12 cellular contexts compared by ENCODE assay signal in genomic region chr17:4908301-4908700, GRCh38. TPM values are rescaled to one million over a fixed set of nuclear protein-coding genes. Genes with fewer than 3 reads are reported as not detected.
A peak's percentile ranks its signal among the peaks of the same experiment; 100 is the strongest.
DNase-seq lines count a peak whose midpoint lies in the region; FAIRE-seq lines count a peak whose summit lies in the region.
"Had no signal": no experiment of that assay in that cellular context is flagged by ENCODE, and none has a peak within 500 bp of the region (broad histone marks: within the 10 kb centered on the region; RNA-seq: fewer than 3 reads in every experiment).

No MANE protein-coding gene starts in this region.

- peaks cover 13% of the 10 kb centered on the region for H3K4me1 ChIP-seq in adipocyte (ENCODE audit: control insufficient read depth, insufficient read depth, low read length)

- no peaks in the 10 kb centered on the region for H3K36me3 ChIP-seq in adipocyte (ENCODE audit: control insufficient read depth, insufficient read depth, low read length, severe bottlenecking)
- H3K36me3 ChIP-seq: SJSA1, tibial nerve had no signal

- H3K4me3 ChIP-seq in adipocyte (ENCODE audit: low read length): no peak overlapping the region
- H3K4me3 ChIP-seq: SJSA1, tibial nerve had no signal

- H3K9ac ChIP-seq in adipocyte (ENCODE audit: low read length): peak overlapping the region; percentile 70

- no peaks in the 10 kb centered on the region for H3K9me3 ChIP-seq in adipocyte (ENCODE audit: control insufficient read depth, low read length)
- H3K9me3 ChIP-seq: SJSA1, tibial nerve had no signal

- DNase-seq in activated T-cell treated with anti-CD3 and anti-CD28 coated beads, Interleukin-2, amount 50 U/mL, for 48 hours: peak; percentile 30 to 38
- DNase-seq in activated T-cell treated with anti-CD3 and anti-CD28 coated beads for 4 hours (no peak), adipocyte (ENCODE audit: low read depth) (no peak), iPS-NIHi7 (ENCODE audit: extremely low spot score) (peak; percentile 25), RCC 7860 (ENCODE audit: low spot score) (no peak), occipital lobe (lab: John Stamatoyannopoulos, UW) (no peak), midbrain (lab: John Stamatoyannopoulos, UW) (no peak)

- peak overlapping the region; percentile 29 for H3K27ac ChIP-seq in temporal lobe (ENCODE audit: low read depth, low read length)
- H3K27ac ChIP-seq: C4-2B, SJSA1 had no signal

- no peak for FAIRE-seq in RCC 7860 (lab: Jason Lieb, UNC)
- FAIRE-seq: islet of Langerhans had no signal

- H3K27me3 ChIP-seq in adipocyte (replicated peaks; ENCODE audit: control insufficient read depth, insufficient read depth, low read length): peaks cover 10% of the 10 kb centered on the region
- H3K27me3 ChIP-seq: SJSA1 had no signal

RNA-seq across cellular contexts. Expression of gene CHRNE, which starts 5.4 kb away (rescaled TPM):
- total RNA-seq in temporal lobe (0.25 TPM), occipital lobe (0.62 TPM)

RNA-seq across cellular contexts. Expression of gene C17orf107, which starts 9.0 kb away (rescaled TPM):
- total RNA-seq in temporal lobe: 3.7 TPM
- total RNA-seq in occipital lobe: 6.9 TPM

RNA-seq across cellular contexts. Expression of gene GP1BA, which starts 23.8 kb away (rescaled TPM):
- total RNA-seq in temporal lobe: not detected
- not detected for total RNA-seq in occipital lobe
- total RNA-seq: SJSA1, tibial nerve had no signal

RNA-seq across cellular contexts. Expression of gene SLC25A11, which starts 31.5 kb away (rescaled TPM):
- total RNA-seq in temporal lobe (41.8 TPM), occipital lobe (44.6 TPM)

RNA-seq across cellular contexts. Expression of gene RNF167, which starts 31.8 kb away (rescaled TPM):
- total RNA-seq in temporal lobe (12.8 TPM), occipital lobe (10.3 TPM)

Comparison
In these comparisons a context has a peak if more than half of its experiments do, and no peak if none do; other contexts are left out.
1. DNase-seq: peak in activated T-cell treated with anti-CD3 and anti-CD28 coated beads, Interleukin-2, amount 50 U/mL, for 48 hours (2 of 2) and iPS-NIHi7 (single experiment); none in activated T-cell treated with anti-CD3 and anti-CD28 coated beads for 4 hours (single experiment), adipocyte (single experiment), RCC 7860 (single experiment), occipital lobe (single experiment) and midbrain (single experiment).